1 cellular context compared by ENCODE assay signal in genomic region chr6:89819336-89820130, GRCh38.
TF ChIP-seq lines count a peak whose summit lies in the region.

Gene MDN1 (minus strand): TSS chr6:89819794. CDS start chr6:89819607, 187 bp downstream.

TF ChIP-seq in HEK293, 187 proteins besides CTCF, POLR2A, EP300 and RAD21 (continued from another document and continues in another):
- TF ChIP-seq ZNF777 (tag by site-specific recombination; IDR thresholded peaks at IDR 0.05; ENCODE audit: borderline replicate concordance) (peak; percentile 39; the same call in 1 of the 2 replicates), KLF16 (tag by site-specific recombination; IDR thresholded peaks at IDR 0.05) (peak; percentile 76), ZNF214 (tag by site-specific recombination; IDR thresholded peaks at IDR 0.05; ENCODE audit: borderline replicate concordance) (no peak), ZFP69B (tag by site-specific recombination; IDR thresholded peaks at IDR 0.05) (peak; percentile 89), PRDM10 (tag by site-specific recombination; IDR thresholded peaks at IDR 0.05) (no peak; the same call in 1 of the 2 replicates), ZNF792 (tag by site-specific recombination; IDR thresholded peaks at IDR 0.05) (0 out of 2 replicates have a peak, but pooled peaks have one; percentile 20), ZNF626 (tag by site-specific recombination; IDR thresholded peaks at IDR 0.05) (no peak), ZNF530 (tag by site-specific recombination; IDR thresholded peaks at IDR 0.05; ENCODE audit: low read depth) (no peak), ZNF16 (tag by site-specific recombination; IDR thresholded peaks at IDR 0.05; ENCODE audit: low read depth) (no peak), ZNF623 (tag by site-specific recombination; IDR thresholded peaks at IDR 0.05) (no peak), ZNF324 (tag by site-specific recombination; IDR thresholded peaks at IDR 0.05) (peak; percentile 18; the same call in 1 of the 2 replicates), SCRT1 (tag by site-specific recombination; IDR thresholded peaks at IDR 0.05; ENCODE audit: borderline replicate concordance) (no peak), ZNF133 (tag by site-specific recombination; IDR thresholded peaks at IDR 0.05) (no peak), BCL6B (tag by site-specific recombination; IDR thresholded peaks at IDR 0.05) (no peak), ZNF366 (tag by site-specific recombination; conservative IDR thresholded peaks at IDR 0.05) (peak; percentile 91), MEIS1 (CRISPR knock-in tag; IDR thresholded peaks at IDR 0.05; ENCODE audit: borderline replicate concordance) (no peak), ZSCAN18 (tag by site-specific recombination; IDR thresholded peaks at IDR 0.05) (no peak), ZFHX2 (tag by site-specific recombination; conservative IDR thresholded peaks at IDR 0.05) (peak; percentile 94), RBAK (tag by site-specific recombination; IDR thresholded peaks at IDR 0.05) (no peak), ZNF211 (tag by site-specific recombination; IDR thresholded peaks at IDR 0.05; ENCODE audit: low read depth) (no peak), KLF17 (tag by site-specific recombination; IDR thresholded peaks at IDR 0.05) (0 out of 2 replicates have a peak, but pooled peaks have one; percentile 76), ZNF280D (tag by site-specific recombination; IDR thresholded peaks at IDR 0.05) (no peak; the same call in 1 of the 2 replicates), ZBTB26 (tag by site-specific recombination; optimal IDR thresholded peaks at IDR 0.05) (peak; percentile 62), ZBTB7A (tag by site-specific recombination; IDR thresholded peaks at IDR 0.05; ENCODE audit: low read depth) (no peak; the same call in 1 of the 2 replicates), PRDM6 (tag by site-specific recombination; IDR thresholded peaks at IDR 0.05) (no peak), ZNF837 (tag by site-specific recombination; IDR thresholded peaks at IDR 0.05) (no peak), BCL11B (tag by site-specific recombination; IDR thresholded peaks at IDR 0.05; ENCODE audit: low read depth) (no peak), FEZF1 (tag by site-specific recombination; IDR thresholded peaks at IDR 0.05) (no peak), TRIM28 (IDR thresholded peaks at IDR 0.05; ENCODE audit: borderline replicate concordance, low read length) (peak; percentile 53; the same call in 1 of the 2 replicates), GLI2 (tag by site-specific recombination; IDR thresholded peaks at IDR 0.05; ENCODE audit: borderline replicate concordance, low read depth) (no peak), ZNF555 (tag by site-specific recombination; conservative IDR thresholded peaks at IDR 0.05) (no peak), GFI1B (tag by site-specific recombination; IDR thresholded peaks at IDR 0.05) (no peak), ZNF513 (tag by site-specific recombination; IDR thresholded peaks at IDR 0.05) (peak; percentile 64), ZNF48 (tag by site-specific recombination; IDR thresholded peaks at IDR 0.05) (no peak), ZNF701 (tag by site-specific recombination; IDR thresholded peaks at IDR 0.05) (0 out of 2 replicates have a peak, but pooled peaks have one; percentile 17), ZNF558 (tag by site-specific recombination; IDR thresholded peaks at IDR 0.05) (no peak), ZSCAN16 (tag by site-specific recombination; IDR thresholded peaks at IDR 0.05) (no peak), ZNF518A (tag by site-specific recombination; conservative IDR thresholded peaks at IDR 0.05; ENCODE audit: low read depth) (peak; percentile 93)
